In the genomic region with DNA sequence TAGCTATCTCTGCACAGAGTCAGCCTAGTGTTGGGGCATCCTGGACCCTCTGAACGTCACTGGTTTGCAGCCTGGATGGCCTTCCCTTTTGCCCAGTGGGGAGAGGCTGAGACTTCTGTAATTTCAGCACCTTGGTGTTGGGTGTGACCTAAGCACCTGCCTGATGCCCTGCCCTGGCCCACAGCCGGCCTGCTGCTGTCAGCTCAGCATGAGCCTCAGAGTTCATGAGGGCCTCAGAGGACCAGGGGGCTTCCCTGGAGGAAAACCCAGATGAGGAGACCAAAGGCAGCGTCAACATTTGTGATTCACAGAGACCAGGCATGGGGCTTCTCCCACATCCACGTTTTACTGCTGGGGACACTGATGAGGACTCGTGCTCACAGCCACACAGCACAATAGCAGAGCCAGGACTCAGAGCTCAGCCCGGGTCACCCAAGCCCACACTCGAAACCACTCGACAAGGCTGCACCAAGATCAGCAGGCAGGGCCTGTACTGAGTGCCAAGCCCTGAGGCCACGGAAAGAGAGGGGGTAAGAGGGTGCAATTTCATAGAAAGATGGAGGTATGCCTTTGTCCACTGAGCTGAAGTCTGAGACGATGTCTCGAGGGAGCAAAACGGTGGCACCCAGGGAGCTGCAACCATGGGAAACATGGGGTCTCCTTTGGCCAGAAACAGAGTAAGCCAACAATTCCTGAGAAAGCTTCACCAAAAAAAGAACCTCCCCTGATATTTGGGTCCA, we compare ENCODE assay signal across 29 cellular contexts. TPM values are rescaled to one million over a fixed set of nuclear protein-coding genes. Genes with fewer than 3 reads are reported as not detected.
"Had no signal": no experiment of that assay in that cellular context is flagged by ENCODE, and none has a peak within 500 bp of the region (broad histone marks: within the 10 kb centered on the region; RNA-seq: fewer than 3 reads in every experiment).

No MANE protein-coding gene starts in this region.

- H3K4me2 ChIP-seq: smooth muscle cell had no signal

- ATAC-seq: activated CD4-positive, alpha-beta T cell treated with anti-CD3 and anti-CD28 coated beads for 36 hours; activated T-cell treated with anti-CD3 and anti-CD28 coated beads, Interleukin-2, amount 50 U/mL, for 72 hours; pancreas; psoas muscle; stimulated activated naive B cell treated with anti-CD40 and anti-IgM and Interleukin-4, amounts not matched to agents 10 μg/mL and 1 μg/mL and 100 μg/mL, for 72 hours had no signal

- H3K4me3 ChIP-seq: adrenal gland, ascending aorta, esophagus squamous epithelium, lung, pancreas, psoas muscle, smooth muscle cell, suprapubic skin, tibial artery had no signal

- H3K36me3 ChIP-seq: adrenal gland, ascending aorta, esophagus squamous epithelium, pancreas, suprapubic skin, tibial artery had no signal

- DNase-seq: activated CD4-positive, alpha-beta T cell treated with anti-CD3 and anti-CD28 coated beads for 36 hours; activated CD4-positive, CD25-positive, alpha-beta regulatory T cell; activated naive CD4-positive, alpha-beta T cell treated with anti-CD3 and anti-CD28 coated beads for 36 hours; activated naive CD8-positive, alpha-beta T cell treated with anti-CD3 and anti-CD28 coated beads for 36 hours; activated T-cell treated with anti-CD3 and anti-CD28 coated beads for 4 hours; activated T-cell treated with anti-CD3 and anti-CD28 coated beads, Interleukin-2, amount 50 U/mL, for 72 hours; adrenal gland; caudate nucleus; esophagus squamous epithelium; foreskin melanocyte; islet precursor cell; mesendoderm; naive B cell; nucleus accumbens; psoas muscle; stimulated activated CD4-positive, alpha-beta T cell treated with anti-CD3 and anti-CD28 coated beads, Interleukin-15, amount 100 ng/mL, for 24 hours; stimulated activated CD4-positive, alpha-beta T cell treated with anti-CD3 and anti-CD28 coated beads, Interleukin-2, amount 100 ng/mL, for 24 hours; stimulated activated naive B cell treated with anti-CD40 and anti-IgM and Interleukin-4, amounts not matched to agents 10 μg/mL and 1 μg/mL and 100 μg/mL, for 72 hours; tibial artery had no signal

- H3K36me3 Mint-ChIP-seq: brain had no signal

- H3K27ac Mint-ChIP-seq: activated CD4-positive, alpha-beta T cell treated with anti-CD3 and anti-CD28 coated beads for 36 hours; activated naive CD4-positive, alpha-beta T cell treated with anti-CD3 and anti-CD28 coated beads for 36 hours; activated naive CD8-positive, alpha-beta T cell treated with anti-CD3 and anti-CD28 coated beads for 36 hours; activated T-cell treated with anti-CD3 and anti-CD28 coated beads, Interleukin-2, amount 50 U/mL, for 72 hours; stimulated activated naive B cell treated with anti-CD40 and anti-IgM and Interleukin-4, amounts not matched to agents 10 μg/mL and 1 μg/mL and 100 μg/mL, for 72 hours had no signal

- H3K4me1 ChIP-seq: psoas muscle had no signal

- H3K27me3 Mint-ChIP-seq: activated CD4-positive, alpha-beta T cell treated with anti-CD3 and anti-CD28 coated beads for 36 hours; activated naive CD8-positive, alpha-beta T cell treated with anti-CD3 and anti-CD28 coated beads for 36 hours had no signal

- H3K9me3 ChIP-seq: adrenal gland, ascending aorta, esophagus squamous epithelium, pancreas, suprapubic skin, tibial artery had no signal

- H3K27me3 ChIP-seq: ascending aorta, pancreas had no signal

- H3K27ac ChIP-seq: adrenal gland, psoas muscle, suprapubic skin had no signal

- H3K4me3 Mint-ChIP-seq: activated CD4-positive, alpha-beta T cell treated with anti-CD3 and anti-CD28 coated beads for 36 hours; activated naive CD4-positive, alpha-beta T cell treated with anti-CD3 and anti-CD28 coated beads for 36 hours; activated naive CD8-positive, alpha-beta T cell treated with anti-CD3 and anti-CD28 coated beads for 36 hours; activated T-cell treated with anti-CD3 and anti-CD28 coated beads, Interleukin-2, amount 50 U/mL, for 72 hours; brain; stimulated activated naive B cell treated with anti-CD40 and anti-IgM and Interleukin-4, amounts not matched to agents 10 μg/mL and 1 μg/mL and 100 μg/mL, for 72 hours had no signal

RNA-seq across cellular contexts. Expression of gene GP9, which starts 9.9 kb away (rescaled TPM):
- total RNA-seq: activated CD4-positive, alpha-beta T cell treated with anti-CD3 and anti-CD28 coated beads for 36 hours; activated naive CD4-positive, alpha-beta T cell treated with anti-CD3 and anti-CD28 coated beads for 36 hours; activated naive CD8-positive, alpha-beta T cell treated with anti-CD3 and anti-CD28 coated beads for 36 hours; activated T-cell treated with anti-CD3 and anti-CD28 coated beads, Interleukin-2, amount 50 U/mL, for 72 hours; adrenal gland; ascending aorta; chondrocyte; esophagus squamous epithelium; pancreas; psoas muscle; smooth muscle cell; suprapubic skin; T-helper 1 cell treated with Interleukin-12 subunit alpha and Interleukin-12 subunit beta and Interleukin-4 antibody, amounts not matched to agents 30 ng/mL and 1 ng/mL, for 36 hours; urinary bladder had no signal
- polyA plus RNA-seq: neural cell, smooth muscle cell, urinary bladder had no signal

RNA-seq across cellular contexts. Expression of gene EFCC1, which starts 49.6 kb away (rescaled TPM):
- total RNA-seq: chondrocyte; smooth muscle cell; T-helper 1 cell treated with Interleukin-12 subunit alpha and Interleukin-12 subunit beta and Interleukin-4 antibody, amounts not matched to agents 30 ng/mL and 1 ng/mL, for 36 hours had no signal
- polyA plus RNA-seq: neural cell had no signal

RNA-seq across cellular contexts. Expression of gene CFAP92, which starts 56.9 kb away (rescaled TPM):
- total RNA-seq: ascending aorta; chondrocyte; T-helper 1 cell treated with Interleukin-12 subunit alpha and Interleukin-12 subunit beta and Interleukin-4 antibody, amounts not matched to agents 30 ng/mL and 1 ng/mL, for 36 hours had no signal
